In the genomic region with DNA sequence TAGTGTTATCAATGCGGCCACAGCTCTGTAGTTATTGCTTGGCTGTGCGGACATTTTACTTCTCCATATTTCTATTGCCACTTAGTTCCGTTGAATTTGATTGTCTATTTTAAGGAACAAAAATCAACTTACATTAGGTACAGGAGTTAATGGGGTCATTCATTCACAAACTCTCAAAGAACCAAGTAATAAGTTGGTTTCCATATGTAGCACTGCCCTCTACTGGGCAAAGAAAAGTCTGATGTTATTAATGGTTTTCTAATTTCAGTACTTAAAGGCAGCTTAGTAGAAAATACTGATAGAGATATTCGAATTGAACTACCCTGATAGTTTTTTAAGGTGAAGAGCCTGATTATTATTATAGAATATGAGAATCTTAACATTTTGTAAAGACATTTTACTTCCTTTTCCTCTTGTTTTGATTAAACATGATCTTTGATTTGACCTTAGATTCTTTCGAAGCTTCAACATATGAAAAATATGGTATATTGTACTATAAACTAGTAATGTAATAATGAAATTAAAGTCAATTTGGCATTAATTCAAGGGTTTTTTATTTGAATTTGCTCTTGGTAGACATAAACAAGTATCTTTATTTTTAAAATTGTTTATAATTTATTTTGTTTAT, we compare ENCODE assay signal across 8 cellular contexts.
DNase-seq lines count a peak whose midpoint lies in the region; ATAC-seq, FAIRE-seq and TF ChIP-seq lines count a peak whose summit lies in the region.

No MANE protein-coding gene starts in this region.

- H4K5ac ChIP-seq in H9 (ENCODE audit: insufficient read length, low read depth, low read length), result no peak overlapping the region

- H2BK20ac ChIP-seq in H9 (ENCODE audit: low read depth, low read length, poor library complexity, severe bottlenecking), result no peak overlapping the region

- intact Hi-C loops in GM12878 (cut with micrococcal nuclease; ENCODE audit: unreplicated experiment), result loop anchor here (2.0 kb wide), 1 partner anchor 757 kb away; no protein-coding TSS in a partner anchor

- H3K4me3 ChIP-seq in GM12878, result no peak overlapping the region

- H3K9me3 ChIP-seq in H9 (ENCODE audit: control insufficient read depth, low read depth, low read length), result no peaks in the 10 kb centered on the region
- no peaks in the 10 kb centered on the region; the same call in 2 of the 3 replicates for H3K9me3 ChIP-seq in GM12878 (replicated peaks; ENCODE audit: control insufficient read depth, insufficient read depth, low read length)

- no peaks in the 10 kb centered on the region for H3K27me3 Mint-ChIP-seq in H9 (ENCODE audit: low read depth)

- no peak for FAIRE-seq in GM12878 (lab: Jason Lieb, UNC)

- H3K27ac Mint-ChIP-seq in H9, result no peak overlapping the region

- RAD21 ChIA-PET in GM12878 (lab: Charles Lee; ENCODE audit: unreplicated experiment), result interaction anchor here (0.7 to 1.0 kb wide), 2 partner anchors 305 to 1455 kb away, joined by 3 read pairs; no protein-coding TSS in a partner anchor

- H2BK12ac ChIP-seq in H9 (ENCODE audit: insufficient read length, low read depth, low read length), result no peak overlapping the region

- no peak overlapping the region for H3K27ac ChIP-seq in H9 (ENCODE audit: insufficient read length, low read depth, low read length)
- H3K27ac ChIP-seq in GM12878 (ENCODE audit: control insufficient read depth, insufficient read depth), result no peak overlapping the region

- TF ChIP-seq CTCF in H9 (conservative IDR thresholded peaks at IDR 0.05) (peak; percentile 83), GM12878 (IDR thresholded peaks at IDR 0.05 in 2 of 3, conservative IDR thresholded peaks at IDR 0.05 in 1 of 3; ENCODE audit: control insufficient read depth in 2 of 3, extremely low read depth in 1 of 3, insufficient read depth in 1 of 3, low read depth in 3 of 3, low read length in 3 of 3) (peak; percentile 45 to 48 (median 47); a peak in 5 of 6 replicates)

- no peak overlapping the region for H2BK15ac ChIP-seq in H9 (ENCODE audit: low read depth, low read length)

- H4K8ac ChIP-seq in H9 (replicated peaks; ENCODE audit: insufficient read length, low read depth, low read length), result no peak overlapping the region

- H4K91ac ChIP-seq in H9 (ENCODE audit: insufficient read length, low read depth, low read length), result no peak overlapping the region

- H3K36me3 Mint-ChIP-seq in H9 (ENCODE audit: insufficient read depth in 1 of 3, low read depth in 3 of 3), result peaks cover 12 to 22% (median 15%) of the 10 kb centered on the region in 3 experiments; a peak in 6 of 7 replicates

- no peak overlapping the region for H3K23ac ChIP-seq in H9 (ENCODE audit: insufficient read length, low read depth, low read length)

- H3T11ph ChIP-seq in H9 (ENCODE audit: low read length), result no peak overlapping the region

- DNase-seq in Daoy (ENCODE audit: low read depth), result peak; percentile 32
- DNase-seq in H9, result no peak
- peak; percentile 69 for DNase-seq in NCI-H2227 (lab: John Stamatoyannopoulos, UW; ENCODE audit: unreplicated experiment)
- peak; percentile 1 for DNase-seq in GM12878 (ENCODE audit: low read depth, low spot score)
- peak; percentile 74 for DNase-seq in medulla oblongata (ENCODE audit: extremely low spot score)
- no peak for DNase-seq in stimulated activated naive CD4-positive, alpha-beta T cell treated with Interleukin-2 at 50 U/mL for 16 hours (lab: John Stamatoyannopoulos, UW)
- DNase-seq in stimulated activated naive CD4-positive, alpha-beta T cell (lab: John Stamatoyannopoulos, UW), result no peak
- no peak for DNase-seq in HK-2 (ENCODE audit: unreplicated experiment)

- peak; percentile 54; the same call in 2 of the 3 replicates for ATAC-seq in GM12878

- CTCF ChIA-PET in GM12878 (lab: Yijun Ruan, JAX), result interaction anchor here (0.7 to 2.1 kb wide), 12 partner anchors 11 to 1571 kb away, joined by 3 to 6 read pairs (median 4); no protein-coding TSS in a partner anchor

- peak; percentile 61 for TF ChIP-seq RAD21 in GM12878 (IDR thresholded peaks at IDR 0.05; ENCODE audit: insufficient read depth, low read depth, low read length)

- no peak for TF ChIP-seq EP300 in GM12878 (IDR thresholded peaks at IDR 0.05; ENCODE audit: borderline replicate concordance in 1 of 2, control insufficient read depth in 1 of 2, low read depth in 2 of 2, low read length in 2 of 2)

- H3K23me2 ChIP-seq in H9 (ENCODE audit: insufficient read length, low read depth, low read length, poor library complexity, severe bottlenecking), result no peaks in the 10 kb centered on the region

- H3K4me1 ChIP-seq in H9 (ENCODE audit: insufficient read depth, low read length) (peaks cover 3% of the 10 kb centered on the region; the same call in 1 of the 2 replicates), GM12878 (ENCODE audit: control insufficient read depth, insufficient read depth, low read length) (no peaks in the 10 kb centered on the region)

- H3K27me3 ChIP-seq in H9 (ENCODE audit: insufficient read depth, low read length) (no peaks in the 10 kb centered on the region), GM12878 (replicated peaks in 1 of 2; ENCODE audit: control insufficient read depth in 2 of 2, insufficient read depth in 2 of 2, low read length in 1 of 2) (no peaks in the 10 kb centered on the region)

- no peak overlapping the region for H3K56ac ChIP-seq in H9 (ENCODE audit: insufficient read length, low read depth, low read length)

- no peak for TF ChIP-seq POLR2A in GM12878 (IDR thresholded peaks at IDR 0.05; ENCODE audit: low read depth, low read length)

- H2AK5ac ChIP-seq in H9 (ENCODE audit: insufficient read length, low read length), result no peak overlapping the region

- no CpG with 5 or more reads among the region's 5 CpGs for WGBS in H9 (ENCODE audit: extremely low coverage, insufficient read length, low lambda C conversion rate)
- 51% methylated on average over 5 of the region's 5 CpGs for WGBS in GM12878 (ENCODE audit: insufficient coverage, insufficient replicate concordance, low lambda C conversion rate, missing lambda C conversion rate)

- no TSS peak for BruUV-seq in GM12878 (replicated peaks; lab: Mats Ljungman, UMichigan)

- H2BK120ac ChIP-seq in H9 (ENCODE audit: low read depth, low read length, poor library complexity, severe bottlenecking), result no peak overlapping the region

- H2AFZ ChIP-seq in H9 (ENCODE audit: low read length), result no peak overlapping the region
- no peak overlapping the region for H2AFZ ChIP-seq in GM12878 (ENCODE audit: control insufficient read depth, low read depth, low read length)

- in situ Hi-C loops in GM12878 (cut with MboI), result loop anchor here (25.0 kb wide), 2 partner anchors 761 to 1561 kb away; no protein-coding TSS in a partner anchor

- POLR2A ChIA-PET in GM12878 (lab: Charles Lee), result no interaction called here

- no peak overlapping the region for H3K14ac ChIP-seq in H9 (ENCODE audit: insufficient read depth, low read length)

- H3K18ac ChIP-seq in H9 (ENCODE audit: insufficient read length, low read depth, low read length), result no peak overlapping the region

- SMC1A ChIA-PET in GM12878 (lab: Charles Lee; ENCODE audit: uncharacterized antibody, unreplicated experiment), result interaction anchor here (0.7 to 0.9 kb wide), 2 partner anchors 153 to 236 kb away, joined by 3 read pairs; no protein-coding TSS in a partner anchor

- no peaks in the 10 kb centered on the region for H3K79me1 ChIP-seq in H9 (ENCODE audit: insufficient read depth, low read depth, low read length, poor library complexity, severe bottlenecking)

- no peak overlapping the region for H2BK5ac ChIP-seq in H9 (ENCODE audit: insufficient read length, low read length)

- no peak overlapping the region for H3K4me3 Mint-ChIP-seq in H9

- H4K20me1 ChIP-seq in H9 (ENCODE audit: control insufficient read depth, insufficient read depth, insufficient read length) (no peaks in the 10 kb centered on the region), GM12878 (ENCODE audit: control insufficient read depth, insufficient read depth) (no peaks in the 10 kb centered on the region)

- H3K79me2 ChIP-seq in H9 (ENCODE audit: insufficient read depth, low read length) (no peaks in the 10 kb centered on the region), GM12878 (ENCODE audit: control insufficient read depth, insufficient read depth, low read length) (no peaks in the 10 kb centered on the region)

- no peaks in the 10 kb centered on the region for H3K36me3 ChIP-seq in GM12878 (ENCODE audit: control insufficient read depth in 2 of 2, insufficient read depth in 2 of 2, low read length in 1 of 2)

- H3K9me3 Mint-ChIP-seq in H9, result peaks cover 22 to 26% of the 10 kb centered on the region in 2 experiments

- no peak overlapping the region for H3K4ac ChIP-seq in H9 (ENCODE audit: low read depth, low read length)

- H3K4me2 ChIP-seq in H9 (ENCODE audit: insufficient read depth, insufficient read length, low read length) (no peak overlapping the region), GM12878 (ENCODE audit: control insufficient read depth, insufficient read depth) (no peak overlapping the region)

- H3K4me1 Mint-ChIP-seq in H9, result peaks cover 5 to 7% of the 10 kb centered on the region in 2 experiments

- no peak overlapping the region for H3K9ac ChIP-seq in H9 (ENCODE audit: extremely low read depth, insufficient read length, low read length)
- no peak overlapping the region for H3K9ac ChIP-seq in GM12878 (ENCODE audit: control insufficient read depth, insufficient read depth, low read length)

TF ChIP-seq in GM12878, 131 proteins besides CTCF, POLR2A, EP300 and RAD21:
- no peak for TF ChIP-seq TBL1XR1 (IDR thresholded peaks at IDR 0.05; ENCODE audit: low read depth, low read length)
- peak; percentile 31; the same call in 1 of the 2 replicates for TF ChIP-seq SMC3 (IDR thresholded peaks at IDR 0.05; ENCODE audit: borderline replicate concordance, low read length)

Comparison
In these comparisons a context has a peak if more than half of its experiments do, and no peak if none do; other contexts are left out.
1. DNase-seq: peak in Daoy (single experiment), NCI-H2227 (single experiment), GM12878 (single experiment) and medulla oblongata (single experiment); none in H9 (single experiment), stimulated activated naive CD4-positive, alpha-beta T cell treated with Interleukin-2 at 50 U/mL for 16 hours (single experiment), stimulated activated naive CD4-positive, alpha-beta T cell (0 of 6) and HK-2 (single experiment).